14 cellular contexts compared by ENCODE assay signal in genomic region chr3:139267300-139268246, GRCh38.
"Had no signal": no experiment of that assay in that cellular context is flagged by ENCODE, and none has a peak within 500 bp of the region (broad histone marks: within the 10 kb centered on the region; RNA-seq: fewer than 3 reads in every experiment).

No MANE protein-coding gene starts in this region.

- H3K27me3 ChIP-seq: esophagus muscularis mucosa had no signal

- H3K9me3 ChIP-seq: esophagus muscularis mucosa had no signal

- H3K4me1 Mint-ChIP-seq: activated naive CD4-positive, alpha-beta T cell treated with anti-CD3 and anti-CD28 coated beads, Interleukin-2, amount 10 ng/mL, durations not matched to agents 7 days and 5 days; nephron; stimulated activated effector memory CD8-positive, alpha-beta T cell treated with anti-CD3 and anti-CD28 coated beads, Interleukin-12 subunit alpha, Interleukin-12 subunit beta, amount 100 ng/mL, for 72 hours had no signal

- H3K4me3 Mint-ChIP-seq: activated naive CD4-positive, alpha-beta T cell treated with anti-CD3 and anti-CD28 coated beads, Interleukin-2, amount 10 ng/mL, durations not matched to agents 7 days and 5 days; nephron; stimulated activated effector memory CD8-positive, alpha-beta T cell treated with anti-CD3 and anti-CD28 coated beads, Interleukin-12 subunit alpha, Interleukin-12 subunit beta, amount 100 ng/mL, for 72 hours had no signal

- H3K9me3 Mint-ChIP-seq: activated naive CD4-positive, alpha-beta T cell treated with anti-CD3 and anti-CD28 coated beads, Interleukin-2, amount 10 ng/mL, durations not matched to agents 7 days and 5 days; nephron; stimulated activated effector memory CD8-positive, alpha-beta T cell treated with anti-CD3 and anti-CD28 coated beads, Interleukin-12 subunit alpha, Interleukin-12 subunit beta, amount 100 ng/mL, for 72 hours had no signal

- H3K4me3 ChIP-seq: esophagus muscularis mucosa had no signal

- DNase-seq: activated CD4-positive, alpha-beta T cell treated with anti-CD3 and anti-CD28 coated beads, Interleukin-2, amount 50 U/mL, for 4 hours; activated CD4-positive, CD25-positive, alpha-beta regulatory T cell treated with anti-CD3 and anti-CD28 coated beads, Interleukin-2, amount 50 U/mL, for 72 hours; activated naive CD4-positive, alpha-beta T cell treated with anti-CD3 and anti-CD28 coated beads, Interleukin-2, amount 10 ng/mL, durations not matched to agents 7 days and 5 days; activated T-cell treated with anti-CD3 and anti-CD28 coated beads, Interleukin-2, amount 50 U/mL, for 1 hour; caudate nucleus; hypothalamus; kidney glomerular epithelial cell; mammary epithelial cell; nucleus accumbens; stimulated activated CD4-positive, alpha-beta T cell treated with anti-CD3 and anti-CD28 coated beads, Interleukin-12 subunit alpha, Interleukin-12 subunit beta, amount 100 ng/mL, for 4 hours had no signal

- H3K27ac Mint-ChIP-seq: activated naive CD4-positive, alpha-beta T cell treated with anti-CD3 and anti-CD28 coated beads, Interleukin-2, amount 10 ng/mL, durations not matched to agents 7 days and 5 days; nephron; progenitor cell of endocrine pancreas; stimulated activated effector memory CD8-positive, alpha-beta T cell treated with anti-CD3 and anti-CD28 coated beads, Interleukin-12 subunit alpha, Interleukin-12 subunit beta, amount 100 ng/mL, for 72 hours had no signal

- H3K27ac ChIP-seq: esophagus muscularis mucosa had no signal

- H3K36me3 Mint-ChIP-seq: activated naive CD4-positive, alpha-beta T cell treated with anti-CD3 and anti-CD28 coated beads, Interleukin-2, amount 10 ng/mL, durations not matched to agents 7 days and 5 days; stimulated activated effector memory CD8-positive, alpha-beta T cell treated with anti-CD3 and anti-CD28 coated beads, Interleukin-12 subunit alpha, Interleukin-12 subunit beta, amount 100 ng/mL, for 72 hours had no signal

- H3K36me3 ChIP-seq: esophagus muscularis mucosa had no signal
